ENCODE assay signal across 8 cellular contexts in the genomic region with DNA sequence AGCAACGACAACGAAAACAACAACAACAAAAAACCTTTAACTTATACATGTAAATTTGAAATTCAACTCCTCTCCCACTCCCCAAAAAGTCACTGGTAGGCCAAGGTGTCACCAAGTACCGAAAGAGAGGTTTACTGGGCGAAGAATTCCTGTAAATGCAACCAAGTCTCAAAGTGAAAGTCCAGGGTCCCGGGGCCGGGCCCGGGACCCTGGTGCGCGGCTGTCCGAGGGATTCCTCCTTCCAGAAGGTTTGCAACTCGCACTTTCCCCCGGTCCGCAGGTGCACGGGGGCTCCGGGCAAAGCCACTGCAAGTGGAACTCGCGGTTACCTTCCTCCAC. TPM values are rescaled to one million over a fixed set of nuclear protein-coding genes. Genes with fewer than 3 reads are reported as not detected.
A peak's percentile ranks its signal among the peaks of the same experiment; 100 is the strongest.
DNase-seq lines count a peak whose midpoint lies in the region; TF ChIP-seq lines count a peak whose summit lies in the region.

No MANE protein-coding gene starts in this region.

- TF ChIP-seq CTCF in epithelial cell of proximal tubule (conservative IDR thresholded peaks at IDR 0.05; ENCODE audit: low read depth, low read length): no peak

- H3K9me3 ChIP-seq in ES-I3 (ENCODE audit: control insufficient read depth, insufficient read depth, low read length) (no peaks in the 10 kb centered on the region), trophoblast cell (ENCODE audit: insufficient read depth, low read depth, low read length) (no peaks in the 10 kb centered on the region)

- H2BK120ac ChIP-seq in trophoblast cell (ENCODE audit: insufficient read depth, low read length, poor library complexity): peak overlapping the region; percentile 99

- peak overlapping the region; percentile 98 for H3K14ac ChIP-seq in trophoblast cell (ENCODE audit: low read length)

- H3K9ac ChIP-seq in ES-I3 (ENCODE audit: low read depth, low read length) (peak overlapping the region; percentile 98), trophoblast cell (ENCODE audit: low read length) (peak overlapping the region; percentile 97)

- H3K18ac ChIP-seq in trophoblast cell (ENCODE audit: low read length): peak overlapping the region; percentile 99

- H2AK5ac ChIP-seq in trophoblast cell (ENCODE audit: low read length): peak overlapping the region; percentile 93

- H3K4me2 ChIP-seq in trophoblast cell (ENCODE audit: low read length): peak overlapping the region; percentile 90

- peak overlapping the region; percentile 91 for H4K8ac ChIP-seq in trophoblast cell (ENCODE audit: low read depth, low read length)

- peak; percentile 16 for DNase-seq in RPMI7951 (ENCODE audit: low read depth)
- no peak for DNase-seq in epithelial cell of proximal tubule (ENCODE audit: low read depth)
- no peak for DNase-seq in trophoblast cell
- DNase-seq in 8988T: no peak
- DNase-seq in stimulated activated CD4-positive, alpha-beta T cell treated with anti-CD3 and anti-CD28 coated beads, Interleukin-1b, Interleukin-23, amount 100 ng/mL, for 48 hours: no peak
- no peak for DNase-seq in Kasumi-1 (lab: John Stamatoyannopoulos, UW)
- no peak for DNase-seq in DMS79 (lab: John Stamatoyannopoulos, UW)

- peak overlapping the region; percentile 88 for H2AFZ ChIP-seq in trophoblast cell (ENCODE audit: insufficient read depth, low read length, poor library complexity)

- H3K27ac ChIP-seq in trophoblast cell (ENCODE audit: low read depth, low read length): no peak overlapping the region

- H2BK12ac ChIP-seq in trophoblast cell (ENCODE audit: low read length): no peak overlapping the region

- H3K4me1 ChIP-seq in ES-I3 (ENCODE audit: insufficient read depth, low read length) (peaks cover 36% of the 10 kb centered on the region), trophoblast cell (ENCODE audit: control insufficient read depth in 1 of 2, insufficient read depth in 2 of 2, low read length in 2 of 2) (peaks cover 12 to 21% of the 10 kb centered on the region in 2 experiments)

- H4K12ac ChIP-seq in trophoblast cell (ENCODE audit: low read depth, low read length): no peak overlapping the region

- H4K91ac ChIP-seq in trophoblast cell (ENCODE audit: low read depth, low read length): peak overlapping the region; percentile 93

- H3K23ac ChIP-seq in trophoblast cell (ENCODE audit: low read length): no peak overlapping the region

- H3K79me2 ChIP-seq in trophoblast cell (ENCODE audit: control insufficient read depth, insufficient read depth, low read length, poor library complexity): peaks cover 25% of the 10 kb centered on the region

- peak overlapping the region; percentile 72 for H3K4me3 ChIP-seq in epithelial cell of proximal tubule (ENCODE audit: low read depth, low read length)
- peak overlapping the region; percentile 99 for H3K4me3 ChIP-seq in trophoblast cell (ENCODE audit: low read depth, low read length)

- no peaks in the 10 kb centered on the region; the same call in 1 of the 2 replicates for H3K36me3 ChIP-seq in ES-I3 (ENCODE audit: insufficient read depth, low read length)
- no peaks in the 10 kb centered on the region for H3K36me3 ChIP-seq in trophoblast cell (ENCODE audit: control insufficient read depth in 1 of 2, insufficient read depth in 2 of 2, low read length in 2 of 2)

- peaks cover 16% of the 10 kb centered on the region for H3K79me1 ChIP-seq in trophoblast cell (ENCODE audit: low read length)

- H3K27me3 ChIP-seq in trophoblast cell (ENCODE audit: insufficient read depth, low read length): no peaks in the 10 kb centered on the region

- peak overlapping the region; percentile 87 for H2BK5ac ChIP-seq in trophoblast cell (ENCODE audit: low read depth, low read length, poor library complexity)

- H3K4ac ChIP-seq in trophoblast cell (ENCODE audit: low read depth, low read length): peak overlapping the region; percentile 99

- no CpG with 5 or more reads among the region's 17 CpGs for WGBS in trophoblast cell (ENCODE audit: extremely low coverage, insufficient coverage, insufficient read length)

RNA-seq across cellular contexts. Expression of a gene that starts 1.1 kb away (rescaled TPM):
- total RNA-seq in RPMI7951 (2014; rRNA removed; shearing (Covaris generic)): 74.9 and 92.5 TPM in 2 replicates
- total RNA-seq in epithelial cell of proximal tubule: 115 and 120 TPM in 2 replicates
- polyA plus RNA-seq in trophoblast cell (2013): 105 and 107 TPM in 2 replicates
